ENCODE assay signal across 8 cellular contexts in genomic region chr1:54716299-54717047, GRCh38. TPM values are rescaled to one million over a fixed set of nuclear protein-coding genes. Genes with fewer than 3 reads are reported as not detected.
DNase-seq lines count a peak whose midpoint lies in the region; ATAC-seq, FAIRE-seq and TF ChIP-seq lines count a peak whose summit lies in the region.

No MANE protein-coding gene starts in this region.

- H3K4me1 ChIP-seq in HUES48 (ENCODE audit: control insufficient read depth, insufficient read depth, low read length) (no peaks in the 10 kb centered on the region; the same call in 1 of the 2 replicates), GM12878 (ENCODE audit: control insufficient read depth, insufficient read depth, low read length) (peaks cover 3% of the 10 kb centered on the region; the same call in 1 of the 2 replicates), lower lobe of right lung (peaks cover 16% of the 10 kb centered on the region), upper lobe of right lung (peaks cover 9% of the 10 kb centered on the region)

- H2AFZ ChIP-seq in GM12878 (ENCODE audit: control insufficient read depth, low read depth, low read length) = peak overlapping the region; percentile 100

- SMC1A ChIA-PET in GM12878 (lab: Charles Lee; ENCODE audit: uncharacterized antibody, unreplicated experiment) = interaction anchor here (0.9 to 2.3 kb wide), 4 partner anchors 11 to 93 kb away, joined by 3 to 7 read pairs (median 3); no protein-coding TSS in a partner anchor

- peak; percentile 53 for DNase-seq in Caki2 (ENCODE audit: low read depth)
- peak; percentile 5 for DNase-seq in GM12878 (ENCODE audit: low read depth, low spot score)
- DNase-seq in lower lobe of right lung = no peak
- no peak for DNase-seq in upper lobe of right lung
- no peak for DNase-seq in OCI-M2 (lab: John Stamatoyannopoulos, UW; ENCODE audit: unreplicated experiment)

- no peak for TF ChIP-seq POLR2A in GM12878 (IDR thresholded peaks at IDR 0.05; ENCODE audit: low read depth, low read length)

- H4K20me1 ChIP-seq in GM12878 (ENCODE audit: control insufficient read depth, insufficient read depth) = no peaks in the 10 kb centered on the region

- peak; percentile 57 for FAIRE-seq in GM12878 (lab: Jason Lieb, UNC)

- H3K27me3 ChIP-seq in HUES48 (ENCODE audit: control insufficient read depth, insufficient read depth, low read length) = no peaks in the 10 kb centered on the region
- no peaks in the 10 kb centered on the region; a peak in 1 of 4 replicates for H3K27me3 ChIP-seq in GM12878 (replicated peaks in 1 of 2; ENCODE audit: control insufficient read depth in 2 of 2, insufficient read depth in 2 of 2, low read length in 1 of 2)
- no peaks in the 10 kb centered on the region for H3K27me3 ChIP-seq in lower lobe of right lung (ENCODE audit: low read depth)
- H3K27me3 ChIP-seq in upper lobe of right lung = no peaks in the 10 kb centered on the region

- no peak for TF ChIP-seq RAD21 in GM12878 (IDR thresholded peaks at IDR 0.05; ENCODE audit: insufficient read depth, low read depth, low read length)

- in situ Hi-C loops in Caki2 (cut with HindIII; ENCODE audit: low pct_unique_long_range_greater_than_20kb, low sequenced_read_pairs) (no loop called here), GM12878 (cut with MboI) (no loop called here)

- 0% methylated on average over 8 of the region's 8 CpGs for WGBS in GM12878 (ENCODE audit: insufficient coverage, insufficient replicate concordance, low lambda C conversion rate, missing lambda C conversion rate)

- H3K4me3 ChIP-seq in HUES48 (ENCODE audit: low read depth, low read length) (peak overlapping the region; percentile 97), GM12878 (peak overlapping the region; percentile 77), lower lobe of right lung (peak overlapping the region; percentile 80), upper lobe of right lung (peak overlapping the region; percentile 89)

- POLR2A ChIA-PET in GM12878 (lab: Charles Lee) = interaction anchor here (1.2 to 1.4 kb wide), 2 partner anchors 8 to 10 kb away, joined by 3 to 4 read pairs; no protein-coding TSS in a partner anchor

- H3K9me3 ChIP-seq in HUES48 (ENCODE audit: control insufficient read depth, insufficient read depth, low read length) (no peaks in the 10 kb centered on the region), GM12878 (replicated peaks; ENCODE audit: control insufficient read depth, insufficient read depth, low read length) (no peaks in the 10 kb centered on the region), lower lobe of right lung (no peaks in the 10 kb centered on the region), upper lobe of right lung (no peaks in the 10 kb centered on the region)

- intact Hi-C loops in GM12878 (cut with micrococcal nuclease; ENCODE audit: unreplicated experiment) (loop anchor here (5.0 kb wide), 1 partner anchor 81 kb away; no protein-coding TSS in a partner anchor), lower lobe of right lung (cut with DNase I) (no loop called here), upper lobe of right lung (cut with DNase I) (no loop called here)

- no peak for TF ChIP-seq EP300 in GM12878 (IDR thresholded peaks at IDR 0.05; ENCODE audit: borderline replicate concordance in 1 of 2, control insufficient read depth in 1 of 2, low read depth in 2 of 2, low read length in 2 of 2)

- peak; percentile 10 for ATAC-seq in GM12878
- ATAC-seq in lower lobe of right lung = no peak
- no peak for ATAC-seq in upper lobe of right lung
- no peak for ATAC-seq in GM19023 (IDR thresholded peaks at IDR 0.05; ENCODE audit: unreplicated experiment)
- ATAC-seq in HG03460 (IDR thresholded peaks at IDR 0.05; ENCODE audit: unreplicated experiment) = no peak

- peaks cover 44% of the 10 kb centered on the region for H3K36me3 ChIP-seq in HUES48 (ENCODE audit: control insufficient read depth, insufficient read depth, low read length)
- H3K36me3 ChIP-seq in GM12878 (ENCODE audit: control insufficient read depth in 2 of 2, insufficient read depth in 2 of 2, low read length in 1 of 2) = peaks cover 0 to 13% of the 10 kb centered on the region in 2 experiments; a peak in 2 of 4 replicates
- peaks cover 32% of the 10 kb centered on the region for H3K36me3 ChIP-seq in lower lobe of right lung
- H3K36me3 ChIP-seq in upper lobe of right lung = peaks cover 40% of the 10 kb centered on the region

- H3K9ac ChIP-seq in HUES48 (ENCODE audit: low read depth, low read length) = peak overlapping the region; percentile 84
- H3K9ac ChIP-seq in GM12878 (ENCODE audit: control insufficient read depth, insufficient read depth, low read length) = peak overlapping the region; percentile 93

- peak overlapping the region; percentile 80 for H3K4me2 ChIP-seq in GM12878 (ENCODE audit: control insufficient read depth, insufficient read depth)

- no peak for TF ChIP-seq CTCF in GM12878 (IDR thresholded peaks at IDR 0.05 in 2 of 3, conservative IDR thresholded peaks at IDR 0.05 in 1 of 3; ENCODE audit: control insufficient read depth in 2 of 3, extremely low read depth in 1 of 3, insufficient read depth in 1 of 3, low read depth in 3 of 3, low read length in 3 of 3)
- TF ChIP-seq CTCF in lower lobe of right lung (IDR thresholded peaks at IDR 0.05) = no peak
- no peak for TF ChIP-seq CTCF in upper lobe of right lung (IDR thresholded peaks at IDR 0.05)

- CTCF ChIA-PET in GM12878 (lab: Yijun Ruan, JAX) = interaction anchor here (0.6 to 1.3 kb wide), 4 partner anchors 55 to 228 kb away, joined by 3 to 5 read pairs (median 4); no protein-coding TSS in a partner anchor

- H3K79me2 ChIP-seq in GM12878 (ENCODE audit: control insufficient read depth, insufficient read depth, low read length) = peaks cover 18% of the 10 kb centered on the region

- peak overlapping the region; percentile 66 for H3K27ac ChIP-seq in HUES48 (ENCODE audit: low read depth, low read length)
- H3K27ac ChIP-seq in GM12878 (ENCODE audit: control insufficient read depth, insufficient read depth) = peak overlapping the region; percentile 78
- H3K27ac ChIP-seq in lower lobe of right lung = peak overlapping the region; percentile 78
- peak overlapping the region; percentile 84 for H3K27ac ChIP-seq in upper lobe of right lung

- no TSS peak for BruUV-seq in GM12878 (replicated peaks; lab: Mats Ljungman, UMichigan)

- RAD21 ChIA-PET in GM12878 (lab: Charles Lee; ENCODE audit: unreplicated experiment) = interaction anchor here (0.6 to 2.5 kb wide), 3 partner anchors 11 to 93 kb away, joined by 3 to 12 read pairs (median 4); partner anchors contain the start of gene TTC22

RNA-seq across cellular contexts. Expression of gene TTC4, which starts 0.8 kb away (rescaled TPM):
- 39.9 and 43.8 TPM in 2 replicates for total RNA-seq in Caki2 (2014; rRNA removed; shearing (Covaris generic); ENCODE audit: low replicate concordance)
- total RNA-seq in GM12878 (2013; cell fraction: nucleolus; rRNA removed) = 44.5 and 45.8 TPM in 2 replicates
- total RNA-seq in GM12878 (2014; rRNA removed) (26.4 and 32.2 TPM in 2 replicates), GM12878 (2014; rRNA removed; fragmentation: Illumina TruSeq; extraction: Trizol) (38.1 and 50.5 TPM in 2 replicates), GM12878 (2021) (25.6 and 26.8 TPM in 2 replicates), lower lobe of right lung (13.5 TPM), upper lobe of right lung (16.4 TPM)
- 16.1 TPM for polyA plus RNA-seq in GM12878 (2011; ENCODE audit: low read depth)
- polyA plus RNA-seq in GM12878 (2011; rRNA removed) (29.0 and 33.0 TPM in 2 replicates), GM12878 (2014; fragmentation: Illumina TruSeq; extraction: Trizol) (41.4 and 87.0 TPM in 2 replicates), GM12878 (2014; fragmentation: Nextera tagmentation; extraction: Ambion mirVana) (10 to 100 TPM; 28.8 to 50.1 TPM), GM12878 (2014; rRNA removed) (22.0 and 23.4 TPM in 2 replicates), GM12878 (2016; fragmentation: Nextera tagmentation; extraction: Ambion mirVana) (10 to 100 TPM; 39.0 to 41.4 TPM)
- 27.8 and 31.5 TPM in 2 replicates for polyA plus RNA-seq in GM12878 (2011; cell fraction: cytosol; rRNA removed)
- polyA plus RNA-seq in GM12878 (2011; cell fraction: nucleus; rRNA removed) = 16.2 and 18.1 TPM in 2 replicates
- polyA plus RNA-seq in GM12878 (2012) = 15.1 and 15.5 TPM in 2 replicates
- 25.5 and 27.8 TPM in 2 replicates for polyA minus RNA-seq in GM12878 (2011; rRNA and poly(A)+ RNA removed)
- polyA minus RNA-seq in GM12878 (2011; cell fraction: cytosol; rRNA and poly(A)+ RNA removed) = 7.9 and 8.3 TPM in 2 replicates
- polyA minus RNA-seq in GM12878 (2011; cell fraction: nucleus; rRNA and poly(A)+ RNA removed) = 11.2 and 18.8 TPM in 2 replicates

RNA-seq across cellular contexts. Expression of gene PARS2, which starts 47.9 kb away (rescaled TPM):
- 11.1 and 12.0 TPM in 2 replicates for total RNA-seq in Caki2 (2014; rRNA removed; shearing (Covaris generic); ENCODE audit: low replicate concordance)
- total RNA-seq in GM12878 (2013; cell fraction: nucleolus; rRNA removed) = 7.4 and 7.6 TPM in 2 replicates
- total RNA-seq in GM12878 (2014; rRNA removed) (8.2 and 9.1 TPM in 2 replicates), GM12878 (2014; rRNA removed; fragmentation: Illumina TruSeq; extraction: Trizol) (4.4 and 4.8 TPM in 2 replicates), GM12878 (2021) (7.1 and 7.6 TPM in 2 replicates), lower lobe of right lung (3.3 TPM), upper lobe of right lung (3.5 TPM)
- 1.3 TPM for polyA plus RNA-seq in GM12878 (2011; ENCODE audit: low read depth)
- polyA plus RNA-seq in GM12878 (2011; rRNA removed) (2.9 and 4.6 TPM in 2 replicates), GM12878 (2014; fragmentation: Illumina TruSeq; extraction: Trizol) (5.1 and 6.6 TPM in 2 replicates), GM12878 (2014; fragmentation: Nextera tagmentation; extraction: Ambion mirVana) (1 to 10 TPM; 3.7 to 4.3 TPM), GM12878 (2014; rRNA removed) (5.2 and 6.5 TPM in 2 replicates), GM12878 (2016; fragmentation: Nextera tagmentation; extraction: Ambion mirVana) (10 to 100 TPM; 10.2 to 12.2 TPM)
- 6.6 and 7.1 TPM in 2 replicates for polyA plus RNA-seq in GM12878 (2011; cell fraction: cytosol; rRNA removed)
- polyA plus RNA-seq in GM12878 (2011; cell fraction: nucleus; rRNA removed) = 3.8 and 4.1 TPM in 2 replicates
- 1.3 and 5.0 TPM in 2 replicates for polyA plus RNA-seq in GM12878 (2012)
- 7.8 and 10.3 TPM in 2 replicates for polyA minus RNA-seq in GM12878 (2011; rRNA and poly(A)+ RNA removed)
- 1.3 and 2.4 TPM in 2 replicates for polyA minus RNA-seq in GM12878 (2011; cell fraction: cytosol; rRNA and poly(A)+ RNA removed)
- 3.3 and 4.9 TPM in 2 replicates for polyA minus RNA-seq in GM12878 (2011; cell fraction: nucleus; rRNA and poly(A)+ RNA removed)

Comparison
In these comparisons a context has a peak if more than half of its experiments do, and no peak if none do; other contexts are left out.
1. DNase-seq: peak in Caki2 (single experiment) and GM12878 (single experiment); none in lower lobe of right lung (single experiment), upper lobe of right lung (single experiment) and OCI-M2 (single experiment).
2. Peak in every context shown above with its lines, with median percentiles within 50 percentile points of each other: H3K27ac ChIP-seq and H3K4me3 ChIP-seq.